In genomic region chr3:183306798-183307671, GRCh38 we compare ENCODE assay signal across 9 cellular contexts. TPM values are rescaled to one million over a fixed set of nuclear protein-coding genes. Genes with fewer than 3 reads are reported as not detected.
A peak's percentile ranks its signal among the peaks of the same experiment; 100 is the strongest.
DNase-seq lines count a peak whose midpoint lies in the region; ATAC-seq lines count a peak whose summit lies in the region.
"Had no signal": no experiment of that assay in that cellular context is flagged by ENCODE, and none has a peak within 500 bp of the region (broad histone marks: within the 10 kb centered on the region; RNA-seq: fewer than 3 reads in every experiment).

No MANE protein-coding gene starts in this region.

- peak; percentile 85 to 92 for ATAC-seq in left cardiac atrium

- H3K4me3 ChIP-seq in skeletal muscle cell (ENCODE audit: low read depth, low read length) = no peak overlapping the region
- H3K4me3 ChIP-seq: skin epidermis had no signal

- intact Hi-C loops in left cardiac atrium (cut with DNase I) = no loop called here

- DNase-seq in DMS79 (lab: John Stamatoyannopoulos, UW) = peak; percentile 46
- DNase-seq in H4 (ENCODE audit: low spot score) = peak; percentile 91
- peak; percentile 93 for DNase-seq in NCI-H2107 treated with DMSO at 0.1 percent for 48 hours (lab: John Stamatoyannopoulos, UW; ENCODE audit: unreplicated experiment)
- peak; percentile 14 for DNase-seq in activated gamma-delta T cell treated with anti-CD3 and anti-CD28 coated beads, Interleukin-2, amount 50 U/mL, for 16 hours (ENCODE audit: low read depth)
- peak; percentile 74 for DNase-seq in left cardiac atrium
- DNase-seq in skeletal muscle cell (ENCODE audit: low read depth) = peak; percentile 47
- no peak for DNase-seq in COR-L47 (lab: John Stamatoyannopoulos, UW)
- no peak for DNase-seq in SW 1271 (lab: John Stamatoyannopoulos, UW)

RNA-seq across cellular contexts. Expression of gene B3GNT5, which starts 54.0 kb away (rescaled TPM):
- 6.4 and 14.7 TPM in 2 replicates for total RNA-seq in H4 (2014; rRNA removed; shearing (Covaris generic))
- 1 to 10 TPM; 2.6 to 5.2 TPM for total RNA-seq in left cardiac atrium

Comparison
In these comparisons a context has a peak if more than half of its experiments do, and no peak if none do; other contexts are left out.
1. DNase-seq: peak in DMS79 (single experiment), H4 (single experiment), NCI-H2107 treated with DMSO at 0.1 percent for 48 hours (single experiment), activated gamma-delta T cell treated with anti-CD3 and anti-CD28 coated beads, Interleukin-2, amount 50 U/mL, for 16 hours (single experiment), left cardiac atrium (single experiment) and skeletal muscle cell (single experiment); none in COR-L47 (single experiment) and SW 1271 (0 of 2).